Comparison of ENCODE assay signal across 8 cellular contexts in genomic region chr11:75583710-75584658, GRCh38. TPM values are rescaled to one million over a fixed set of nuclear protein-coding genes. Genes with fewer than 3 reads are reported as not detected.
DNase-seq lines count a peak whose midpoint lies in the region; ATAC-seq and TF ChIP-seq lines count a peak whose summit lies in the region.

No MANE protein-coding gene starts in this region.

- H3K9me3 ChIP-seq in AG04450 (ENCODE audit: control insufficient read depth, insufficient read depth, low read length) (no peaks in the 10 kb centered on the region; the same call in 1 of the 2 replicates), mammary epithelial cell (replicated peaks; ENCODE audit: insufficient read depth, low read length) (no peaks in the 10 kb centered on the region), iPS-18a (ENCODE audit: control insufficient read depth, low read depth, low read length) (no peaks in the 10 kb centered on the region)

- no peak overlapping the region for H3K9ac ChIP-seq in mammary epithelial cell (ENCODE audit: insufficient read depth, low read length)
- peak overlapping the region; percentile 84 for H3K9ac ChIP-seq in iPS-18a (ENCODE audit: low read length)

- peaks cover 4% of the 10 kb centered on the region for H3K4me1 ChIP-seq in mammary epithelial cell (ENCODE audit: insufficient read depth, low read length)
- H3K4me1 ChIP-seq in iPS-18a (ENCODE audit: control insufficient read depth, low read depth, low read length), result peaks cover 13% of the 10 kb centered on the region

- H3K27me3 ChIP-seq in AG04450 (ENCODE audit: control insufficient read depth, insufficient read depth, low read length) (no peaks in the 10 kb centered on the region), mammary epithelial cell (ENCODE audit: insufficient read depth, low read length) (no peaks in the 10 kb centered on the region), iPS-18a (ENCODE audit: control insufficient read depth, insufficient read depth, low read length) (no peaks in the 10 kb centered on the region)

- peak overlapping the region; percentile 73 for H3K4me2 ChIP-seq in mammary epithelial cell (ENCODE audit: insufficient read depth, low read depth, low read length)

- ATAC-seq in GM18505 (IDR thresholded peaks at IDR 0.05; ENCODE audit: unreplicated experiment) (peak; percentile 14), HG03571 (IDR thresholded peaks at IDR 0.05; ENCODE audit: unreplicated experiment) (no peak)

- BruUV-seq in mammary epithelial cell (replicated peaks; lab: Mats Ljungman, UMichigan), result no TSS peak

- H3K36me3 ChIP-seq in mammary epithelial cell (ENCODE audit: insufficient read depth, low read length), result no peaks in the 10 kb centered on the region
- no peaks in the 10 kb centered on the region for H3K36me3 ChIP-seq in iPS-18a (ENCODE audit: control insufficient read depth, low read depth, low read length)

- no peaks in the 10 kb centered on the region for H3K79me2 ChIP-seq in mammary epithelial cell (ENCODE audit: insufficient read depth, low read length)

- no peak for TF ChIP-seq CTCF in AG04450 (IDR thresholded peaks at IDR 0.05; ENCODE audit: low read depth, low read length)
- no peak for TF ChIP-seq CTCF in mammary epithelial cell (conservative IDR thresholded peaks at IDR 0.05 in 1 of 2, IDR thresholded peaks at IDR 0.05 in 1 of 2; ENCODE audit: extremely low read depth in 1 of 2, insufficient read depth in 1 of 2, low read depth in 1 of 2, low read length in 2 of 2)

- CTCF ChIA-PET in AG04450 (lab: Charles Lee) (interaction anchor here (0.6 to 1.2 kb wide), 3 partner anchors 8 to 58 kb away, joined by 3 to 7 read pairs (median 3); partner anchors contain the start of gene GDPD5), mammary epithelial cell (lab: Charles Lee; ENCODE audit: low non-redundant PET) (no interaction called here)

- TF ChIP-seq POLR2A in GM18505 (IDR thresholded peaks at IDR 0.05; ENCODE audit: borderline replicate concordance, extremely low read depth, insufficient read depth, insufficient read length), result no peak

- DNase-seq in AG04450 (ENCODE audit: low read depth, low spot score) (no peak), NCI-H82 (lab: John Stamatoyannopoulos, UW) (peak; percentile 54), mammary epithelial cell (no peak), retina (peak; percentile 87), NK-92 (lab: John Stamatoyannopoulos, UW; ENCODE audit: unreplicated experiment) (no peak)

- dilution Hi-C loops in mammary epithelial cell (cut with HindIII; ENCODE audit: low sequenced_read_pairs), result no loop called here

- in situ Hi-C loops in mammary epithelial cell (cut with MboI; ENCODE audit: low sequenced_read_pairs in 2 of 2), result no loop called here

- H3K4me3 ChIP-seq in AG04450 (ENCODE audit: low read depth, low read length) (peak overlapping the region; percentile 56), mammary epithelial cell (replicated peaks in 1 of 3; ENCODE audit: insufficient read depth in 1 of 3, low read depth in 2 of 3, low read length in 3 of 3) (peak overlapping the region in 1 of 3 experiments; percentile 37), iPS-18a (ENCODE audit: low read length) (peak overlapping the region; percentile 64)

- H3K27ac ChIP-seq in AG04450 (ENCODE audit: low read depth, low read length) (peak overlapping the region; percentile 52), mammary epithelial cell (ENCODE audit: insufficient read depth, low read depth, low read length) (no peak overlapping the region), iPS-18a (ENCODE audit: low read length) (peak overlapping the region; percentile 75)

- POLR2A ChIA-PET in AG04450 (lab: Yijun Ruan, JAX), result interaction anchor here (0.7 to 3.1 kb wide), 14 partner anchors 10 to 244 kb away, joined by 3 to 15 read pairs (median 3); no protein-coding TSS in a partner anchor

- 59% methylated on average over 16 of the region's 42 CpGs for WGBS in mammary epithelial cell (ENCODE audit: low coverage, missing lambda C conversion rate)

- no peaks in the 10 kb centered on the region for H4K20me1 ChIP-seq in mammary epithelial cell (ENCODE audit: insufficient read depth, low read length)

- peak overlapping the region; percentile 74 for H2AFZ ChIP-seq in mammary epithelial cell (ENCODE audit: low read depth, low read length)

- intact Hi-C loops in mammary epithelial cell (cut with micrococcal nuclease), result no loop called here

RNA-seq across cellular contexts. Expression of gene SERPINH1, which starts 21.9 kb away (rescaled TPM):
- 881 and 1,147 TPM in 2 replicates for polyA plus RNA-seq in AG04450 (2011; rRNA removed)
- polyA minus RNA-seq in AG04450 (2011; rRNA and poly(A)+ RNA removed), result 437 and 536 TPM in 2 replicates
- total RNA-seq in mammary epithelial cell, result 100 to 1,000 TPM in 1 of 2 donors, 10 to 100 TPM in 1; 32.5 to 519 TPM
- polyA plus RNA-seq in mammary epithelial cell, result 136 TPM
- 118 TPM for polyA minus RNA-seq in mammary epithelial cell

RNA-seq across cellular contexts. Expression of gene GDPD5, which starts 58.2 kb away (rescaled TPM):
- polyA plus RNA-seq in AG04450 (2011; rRNA removed), result 1.4 and 1.9 TPM in 2 replicates
- polyA minus RNA-seq in AG04450 (2011; rRNA and poly(A)+ RNA removed), result 3.3 and 4.4 TPM in 2 replicates
- 10 to 100 TPM in 1 of 2 donors, 1 to 10 TPM in 1; 9.5 to 13.3 TPM for total RNA-seq in mammary epithelial cell
- 4.4 TPM for polyA plus RNA-seq in mammary epithelial cell
- 5.9 TPM for polyA minus RNA-seq in mammary epithelial cell

Comparison
In these comparisons a context has a peak if more than half of its experiments do, and no peak if none do; other contexts are left out.
1. DNase-seq: peak in NCI-H82 (single experiment) and retina (single experiment); none in AG04450 (single experiment), mammary epithelial cell (single experiment) and NK-92 (single experiment).